In the genomic region with DNA sequence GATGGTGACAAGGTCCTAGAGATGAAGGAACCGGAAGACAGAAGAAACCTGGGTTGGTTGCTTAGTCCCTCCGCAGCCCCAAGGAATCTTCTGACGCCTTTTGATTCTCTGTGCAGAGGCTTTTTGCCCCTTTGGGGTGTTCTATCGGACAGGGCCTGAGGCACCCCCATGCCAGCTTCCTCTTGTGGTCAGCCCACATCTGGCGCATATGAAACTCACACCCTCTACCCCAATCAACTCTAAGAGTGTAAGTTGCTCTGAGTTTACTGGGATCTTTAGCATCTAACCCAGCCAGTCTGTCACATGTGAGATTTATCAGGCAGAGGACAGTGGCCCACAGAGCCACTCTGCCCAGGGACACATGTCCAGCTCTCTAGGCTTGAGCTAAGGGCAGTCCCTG, we compare ENCODE assay signal across 22 cellular contexts. TPM values are rescaled to one million over a fixed set of nuclear protein-coding genes. Genes with fewer than 3 reads are reported as not detected.
"Had no signal": no experiment of that assay in that cellular context is flagged by ENCODE, and none has a peak within 500 bp of the region (broad histone marks: within the 10 kb centered on the region; RNA-seq: fewer than 3 reads in every experiment).

No MANE protein-coding gene starts in this region.

- H3K27me3 ChIP-seq: pancreas, thyroid gland, upper lobe of right lung, vagina had no signal

- H3K4me1 ChIP-seq: pancreas, suprapubic skin, upper lobe of right lung, vagina had no signal

- H3K4me3 ChIP-seq: coronary artery, heart left ventricle, lung, pancreas, suprapubic skin, thyroid gland, upper lobe of right lung, vagina had no signal

- H3K36me3 ChIP-seq: heart left ventricle, pancreas, suprapubic skin, thyroid gland, upper lobe of right lung, vagina had no signal

- FAIRE-seq: endothelial cell of umbilical vein, pancreas, small intestine had no signal

- ATAC-seq: heart left ventricle; left colon; left ventricle myocardium superior; naive thymus-derived CD4-positive, alpha-beta T cell; pancreas; right cardiac atrium; upper lobe of right lung had no signal

- DNase-seq: effector CD4-positive, alpha-beta T cell; endodermal cell; erythroblast; foreskin melanocyte; heart left ventricle; hippocampal formation; left colon; left ventricle myocardium superior; mesendoderm; naive thymus-derived CD4-positive, alpha-beta T cell; pancreas; right cardiac atrium; small intestine; stimulated activated CD4-positive, alpha-beta T cell treated with anti-CD3 and anti-CD28 coated beads, Interleukin-12 subunit alpha, Interleukin-12 subunit beta, amount 100 ng/mL, for 4 hours; stimulated activated naive CD4-positive, alpha-beta T cell; thyroid gland; upper lobe of right lung had no signal

- H3K9me3 ChIP-seq: heart left ventricle, pancreas, suprapubic skin, thyroid gland, upper lobe of right lung, vagina had no signal

- H3K27ac ChIP-seq: coronary artery, heart left ventricle, pancreas, suprapubic skin, thyroid gland, upper lobe of right lung, vagina had no signal

RNA-seq across cellular contexts. Expression of a gene that starts 17.4 kb away (rescaled TPM):
- polyA plus RNA-seq: endothelial cell of umbilical vein had no signal

RNA-seq across cellular contexts. Expression of a gene that starts 59.1 kb away (rescaled TPM):
- polyA plus RNA-seq: endothelial cell of umbilical vein; naive thymus-derived CD4-positive, alpha-beta T cell had no signal
